25 cellular contexts compared by ENCODE assay signal in genomic region chr12:4355150-4355842, GRCh38. TPM values are rescaled to one million over a fixed set of nuclear protein-coding genes. Genes with fewer than 3 reads are reported as not detected.
DNase-seq lines count a peak whose midpoint lies in the region; ATAC-seq, FAIRE-seq and TF ChIP-seq lines count a peak whose summit lies in the region.
"Had no signal": no experiment of that assay in that cellular context is flagged by ENCODE, and none has a peak within 500 bp of the region (broad histone marks: within the 10 kb centered on the region; RNA-seq: fewer than 3 reads in every experiment).

No MANE protein-coding gene starts in this region.

- no peak overlapping the region for H2BK15ac ChIP-seq in H9 (ENCODE audit: low read depth, low read length)
- H2BK15ac ChIP-seq in H1 (ENCODE audit: low read length) = no peak overlapping the region

- H3K4ac ChIP-seq in H9 (ENCODE audit: low read depth, low read length) (no peak overlapping the region), H1 (replicated peaks; ENCODE audit: insufficient read length, low read depth, low read length) (no peak overlapping the region)

- H3K36me3 ChIP-seq in H1 (ENCODE audit: control insufficient read depth in 2 of 4, insufficient read depth in 4 of 4, low read length in 3 of 4) = peaks cover 0 to 29% (median 17%) of the 10 kb centered on the region in 4 experiments; a peak in 6 of 8 replicates
- H3K36me3 ChIP-seq: prostate gland had no signal

- no peaks in the 10 kb centered on the region for H3K23me2 ChIP-seq in H9 (ENCODE audit: insufficient read length, low read depth, low read length, poor library complexity, severe bottlenecking)
- H3K23me2 ChIP-seq in H1 (ENCODE audit: low read depth, low read length) = no peaks in the 10 kb centered on the region

- TF ChIP-seq EP300 in H1 (IDR thresholded peaks at IDR 0.05; ENCODE audit: borderline replicate concordance in 1 of 2, low read depth in 2 of 2, low read length in 2 of 2) = no peak

- H3K4me2 ChIP-seq in H9 (ENCODE audit: insufficient read depth, insufficient read length, low read length) (no peak overlapping the region), H1 (ENCODE audit: insufficient read depth in 1 of 2, low read depth in 2 of 2, low read length in 2 of 2) (no peak overlapping the region)
- H3K4me2 ChIP-seq: BLaER1 had no signal

- H4K91ac ChIP-seq in H9 (ENCODE audit: insufficient read length, low read depth, low read length) = no peak overlapping the region
- peak overlapping the region; percentile 29 for H4K91ac ChIP-seq in H1 (replicated peaks; ENCODE audit: insufficient read length, low read length)

- no peak overlapping the region for H3K56ac ChIP-seq in H9 (ENCODE audit: insufficient read length, low read depth, low read length)
- no peak overlapping the region for H3K56ac ChIP-seq in H1 (replicated peaks; ENCODE audit: insufficient read length, low read depth, low read length)

- H2BK120ac ChIP-seq in H9 (ENCODE audit: low read depth, low read length, poor library complexity, severe bottlenecking) (no peak overlapping the region), H1 (replicated peaks; ENCODE audit: low read depth, low read length) (no peak overlapping the region)

- no peak for TF ChIP-seq RAD21 in H1 (IDR thresholded peaks at IDR 0.05 in 1 of 2, conservative IDR thresholded peaks at IDR 0.05 in 1 of 2; ENCODE audit: low read depth in 2 of 2, low read length in 2 of 2)

- peak overlapping the region; percentile 4 for H4K5ac ChIP-seq in H9 (ENCODE audit: insufficient read length, low read depth, low read length)
- no peak overlapping the region for H4K5ac ChIP-seq in H1 (ENCODE audit: insufficient read length, low read depth, low read length)

- no peak overlapping the region for H3K18ac ChIP-seq in H9 (ENCODE audit: insufficient read length, low read depth, low read length)
- 0 out of 2 replicates have a peak overlapping the region, but pooled peaks have one; percentile 24 for H3K18ac ChIP-seq in H1 (ENCODE audit: extremely low read depth, low read length)

- H3K23ac ChIP-seq in H9 (ENCODE audit: insufficient read length, low read depth, low read length) = no peak overlapping the region
- no peak overlapping the region for H3K23ac ChIP-seq in H1 (ENCODE audit: insufficient read length)

- no peaks in the 10 kb centered on the region for H3K4me1 ChIP-seq in H9 (ENCODE audit: insufficient read depth, low read length)
- no peaks in the 10 kb centered on the region for H3K4me1 ChIP-seq in H1 (replicated peaks in 1 of 4; ENCODE audit: control insufficient read depth in 3 of 4, insufficient read depth in 4 of 4, low read length in 3 of 4)
- H3K4me1 ChIP-seq: BLaER1, esophagus squamous epithelium, prostate gland had no signal

- ATAC-seq in HG02970 (IDR thresholded peaks at IDR 0.05; ENCODE audit: low FRiP score, unreplicated experiment) = no peak

- no peak for DNase-seq in H9
- peak; percentile 38 for DNase-seq in OCI-M1 (lab: John Stamatoyannopoulos, UW)
- no peak for DNase-seq in H1 (ENCODE audit: low read depth in 1 of 2, low spot score in 2 of 2)
- DNase-seq in myocyte (ENCODE audit: low read depth) = peak; percentile 12
- DNase-seq in stimulated activated CD4-positive, alpha-beta T cell treated with anti-CD3 and anti-CD28 coated beads, Interleukin-12 subunit alpha, Interleukin-12 subunit beta, amount 100 ng/mL, for 4 hours = no peak
- DNase-seq in ureter (ENCODE audit: low spot score) = no peak
- DNase-seq: DMS79, esophagus squamous epithelium, GF-D8, NCI-H1436 had no signal

- CTCF ChIA-PET in H1 (lab: Charles Lee; ENCODE audit: partially characterized antibody) = interaction anchor here (0.7 to 1.2 kb wide), 5 partner anchors 10 to 422 kb away, joined by 3 read pairs; no protein-coding TSS in a partner anchor

- H3K9ac ChIP-seq in H9 (ENCODE audit: extremely low read depth, insufficient read length, low read length) (no peak overlapping the region), H1 (replicated peaks in 1 of 4; ENCODE audit: extremely low read depth in 1 of 4, low read depth in 3 of 4, low read length in 3 of 4) (no peak overlapping the region)
- H3K9ac ChIP-seq: BLaER1 had no signal

- no peak for FAIRE-seq in H1 (lab: Jason Lieb, UNC)
- FAIRE-seq: astrocyte, endometrium, TTC549 had no signal

- no peak overlapping the region for H3K4me3 Mint-ChIP-seq in H9
- H3K4me3 Mint-ChIP-seq: activated naive CD4-positive, alpha-beta T cell treated with anti-CD3 and anti-CD28 coated beads, Interleukin-2, amount 50 U/mL, for 24 hours; central memory CD8-positive, alpha-beta T cell; memory B cell had no signal

- no peak overlapping the region for H3K4me3 ChIP-seq in H1 (ENCODE audit: extremely low read depth in 1 of 4, insufficient read depth in 2 of 4, low read depth in 3 of 4, low read length in 4 of 4)
- H3K4me3 ChIP-seq: BLaER1, esophagus squamous epithelium, prostate gland had no signal

- no peaks in the 10 kb centered on the region for H3K79me1 ChIP-seq in H9 (ENCODE audit: insufficient read depth, low read depth, low read length, poor library complexity, severe bottlenecking)
- no peaks in the 10 kb centered on the region for H3K79me1 ChIP-seq in H1 (ENCODE audit: low read depth, low read length)

- no peaks in the 10 kb centered on the region for H3K27me3 Mint-ChIP-seq in H9 (ENCODE audit: low read depth)
- H3K27me3 Mint-ChIP-seq: activated naive CD4-positive, alpha-beta T cell treated with anti-CD3 and anti-CD28 coated beads, Interleukin-2, amount 50 U/mL, for 24 hours; central memory CD8-positive, alpha-beta T cell; memory B cell had no signal

- H2AK5ac ChIP-seq in H9 (ENCODE audit: insufficient read length, low read length) (no peak overlapping the region), H1 (ENCODE audit: low read depth, low read length) (no peak overlapping the region)

- POLR2A ChIA-PET in H1 (lab: Charles Lee; ENCODE audit: partially characterized antibody) = interaction anchor here (0.6 to 0.7 kb wide), 2 partner anchors 29 to 109 kb away, joined by 3 to 4 read pairs; no protein-coding TSS in a partner anchor

- peaks cover 10 to 15% of the 10 kb centered on the region in 2 experiments for H3K9me3 Mint-ChIP-seq in H9
- H3K9me3 Mint-ChIP-seq: activated naive CD4-positive, alpha-beta T cell treated with anti-CD3 and anti-CD28 coated beads, Interleukin-2, amount 50 U/mL, for 24 hours; central memory CD8-positive, alpha-beta T cell; memory B cell had no signal

- H3K79me2 ChIP-seq in H9 (ENCODE audit: insufficient read depth, low read length) = no peaks in the 10 kb centered on the region
- H3K79me2 ChIP-seq in H1 (ENCODE audit: control insufficient read depth in 1 of 2, insufficient read depth in 2 of 2, low read length in 2 of 2) = no peaks in the 10 kb centered on the region

- H2BK5ac ChIP-seq in H9 (ENCODE audit: insufficient read length, low read length) = no peak overlapping the region
- peak overlapping the region; percentile 45; the same call in 1 of the 2 replicates for H2BK5ac ChIP-seq in H1 (ENCODE audit: low read depth, low read length)

- TF ChIP-seq CTCF in H9 (conservative IDR thresholded peaks at IDR 0.05) (no peak), H1 (IDR thresholded peaks at IDR 0.05; ENCODE audit: control extremely low read depth in 1 of 3, insufficient read depth in 1 of 3, low read depth in 1 of 3, low read length in 3 of 3) (no peak)

- H3T11ph ChIP-seq in H9 (ENCODE audit: low read length) = no peak overlapping the region

- H2AFZ ChIP-seq in H9 (ENCODE audit: low read length) = no peak overlapping the region
- H2AFZ ChIP-seq in H1 (ENCODE audit: low read length) = no peak overlapping the region

- peaks cover 0 to 4% of the 10 kb centered on the region in 2 experiments; a peak in 1 of 4 replicates for H3K4me1 Mint-ChIP-seq in H9
- H3K4me1 Mint-ChIP-seq: activated naive CD4-positive, alpha-beta T cell treated with anti-CD3 and anti-CD28 coated beads, Interleukin-2, amount 50 U/mL, for 24 hours; central memory CD8-positive, alpha-beta T cell had no signal

- TF ChIP-seq POLR2A in H1 (IDR thresholded peaks at IDR 0.05; ENCODE audit: control extremely low read depth in 1 of 2, low read depth in 2 of 2, low read length in 2 of 2) = no peak

- H4K20me1 ChIP-seq in H9 (ENCODE audit: control insufficient read depth, insufficient read depth, insufficient read length) = peaks cover 3% of the 10 kb centered on the region
- H4K20me1 ChIP-seq in H1 (replicated peaks in 1 of 2; ENCODE audit: control insufficient read depth in 1 of 2, insufficient read depth in 2 of 2, low read length in 2 of 2) = no peaks in the 10 kb centered on the region
- H4K20me1 ChIP-seq: BLaER1 had no signal

- no peaks in the 10 kb centered on the region for H3K9me3 ChIP-seq in H9 (ENCODE audit: control insufficient read depth, low read depth, low read length)
- H3K9me3 ChIP-seq in H1 (ENCODE audit: insufficient read depth in 2 of 2, low read depth in 1 of 2, low read length in 1 of 2) = no peaks in the 10 kb centered on the region; a peak in 2 of 4 replicates
- H3K9me3 ChIP-seq: esophagus squamous epithelium, neutrophil, prostate gland had no signal

- H3K27me3 ChIP-seq in H9 (ENCODE audit: insufficient read depth, low read length) = no peaks in the 10 kb centered on the region
- H3K27me3 ChIP-seq in H1 (replicated peaks in 1 of 4; ENCODE audit: control insufficient read depth in 3 of 4, extremely low read depth in 1 of 4, insufficient read depth in 3 of 4, low read length in 3 of 4) = no peaks in the 10 kb centered on the region
- H3K27me3 ChIP-seq: BLaER1, esophagus squamous epithelium, neutrophil had no signal

- no CpG with 5 or more reads among the region's 2 CpGs for WGBS in H9 (ENCODE audit: extremely low coverage, insufficient read length, low lambda C conversion rate)
- 85% methylated on average over 2 of the region's 2 CpGs; no CpG with 5 or more reads in 1 of the 2 experiments for WGBS in H1 (ENCODE audit: extremely low coverage in 1 of 2, insufficient coverage in 1 of 2, insufficient read length in 1 of 2, insufficient replicate concordance in 2 of 2, low coverage in 1 of 2, low lambda C conversion rate in 2 of 2, missing lambda C conversion rate in 1 of 2), 2 experiments

- H2BK12ac ChIP-seq in H9 (ENCODE audit: insufficient read length, low read depth, low read length) (no peak overlapping the region), H1 (ENCODE audit: low read depth, low read length) (no peak overlapping the region)

- H3K27ac ChIP-seq in H9 (ENCODE audit: insufficient read length, low read depth, low read length) (no peak overlapping the region), H1 (ENCODE audit: low read depth, low read length) (no peak overlapping the region)
- H3K27ac ChIP-seq: BLaER1, esophagus squamous epithelium, neutrophil, prostate gland had no signal

- H4K8ac ChIP-seq in H9 (replicated peaks; ENCODE audit: insufficient read length, low read depth, low read length) (peak overlapping the region; percentile 11), H1 (ENCODE audit: extremely low read depth, insufficient read depth, low read length) (peak overlapping the region; percentile 17; the same call in 1 of the 2 replicates)

- no peak overlapping the region for H3K14ac ChIP-seq in H9 (ENCODE audit: insufficient read depth, low read length)
- no peak overlapping the region for H3K14ac ChIP-seq in H1 (ENCODE audit: insufficient read length)

- no peak overlapping the region for H2BK20ac ChIP-seq in H9 (ENCODE audit: low read depth, low read length, poor library complexity, severe bottlenecking)
- no peak overlapping the region for H2BK20ac ChIP-seq in H1 (ENCODE audit: low read length)

- peak overlapping the region in 1 of 3 experiments; percentile 7; a peak in 1 of 7 replicates for H3K27ac Mint-ChIP-seq in H9
- H3K27ac Mint-ChIP-seq: activated naive CD4-positive, alpha-beta T cell treated with anti-CD3 and anti-CD28 coated beads, Interleukin-2, amount 50 U/mL, for 24 hours; memory B cell had no signal

- H3K36me3 Mint-ChIP-seq in H9 (ENCODE audit: insufficient read depth in 1 of 3, low read depth in 3 of 3) = peaks cover 1 to 30% (median 24%) of the 10 kb centered on the region in 3 experiments; a peak in 6 of 7 replicates

RNA-seq across cellular contexts. Expression of gene FGF23, which starts 24.2 kb away (rescaled TPM):
- 0.13 and 0.24 TPM in 2 replicates for total RNA-seq in H9 (2021)
- 0.42 and 0.67 TPM in 2 replicates for total RNA-seq in H1 (2021; fragmentation: NEBNext Ultra II Directional; extraction: Animal tissue kit (Norgen Biotek cat#: 25700))
- 0.35 and 0.53 TPM in 2 replicates for polyA plus RNA-seq in H1 (2011; rRNA removed)
- 0.32 TPM for polyA plus RNA-seq in H1 (2011; cell fraction: cytosol; rRNA removed)
- 0.60 TPM for polyA plus RNA-seq in H1 (2011; cell fraction: nucleus; rRNA removed)
- polyA plus RNA-seq in H1 (2012, experiment 1 of 2) = 0.25 to 0.50 TPM (median 0.27 TPM) in 4 replicates
- polyA plus RNA-seq in H1 (2012, experiment 2 of 2) = 0.31 TPM
- polyA plus RNA-seq in H1 (2013, experiment 1 of 2) = 0.43 TPM
- 0.44 TPM for polyA plus RNA-seq in H1 (2013, experiment 2 of 2)
- polyA minus RNA-seq in H1 (2011; rRNA and poly(A)+ RNA removed) = 0.12 and 0.35 TPM in 2 replicates
- not detected for polyA minus RNA-seq in H1 (2011; cell fraction: cytosol; rRNA and poly(A)+ RNA removed)
- polyA minus RNA-seq in H1 (2011; cell fraction: nucleus; rRNA and poly(A)+ RNA removed) = 0.70 TPM
- not detected in 2 replicates for total RNA-seq in myocyte
- not detected for polyA plus RNA-seq in myocyte (2012)
- not detected for total RNA-seq in ureter
- total RNA-seq: astrocyte; dermis microvascular lymphatic vessel endothelial cell; esophagus squamous epithelium; left colon; prostate gland; RPMI7951; T-helper 1 cell treated with Interleukin-12 subunit alpha and Interleukin-12 subunit beta and Interleukin-4 antibody, amounts not matched to agents 30 ng/mL and 1 ng/mL, for 36 hours had no signal
- polyA plus RNA-seq: AG04450 had no signal

RNA-seq across cellular contexts. Expression of gene TIGAR, which starts 34.3 kb away (rescaled TPM):
- total RNA-seq in H9 (2021) = 23.4 and 27.5 TPM in 2 replicates
- 26.4 and 27.6 TPM in 2 replicates for total RNA-seq in H1 (2021; fragmentation: NEBNext Ultra II Directional; extraction: Animal tissue kit (Norgen Biotek cat#: 25700))
- polyA plus RNA-seq in H1 (2011; rRNA removed) = 1.8 and 3.8 TPM in 2 replicates
- 5.3 TPM for polyA plus RNA-seq in H1 (2011; cell fraction: cytosol; rRNA removed)
- 2.1 TPM for polyA plus RNA-seq in H1 (2011; cell fraction: nucleus; rRNA removed)
- polyA plus RNA-seq in H1 (2012, experiment 1 of 2) = 11.4 to 17.3 TPM (median 14.4 TPM) in 4 replicates
- 1.1 TPM for polyA plus RNA-seq in H1 (2012, experiment 2 of 2)
- polyA plus RNA-seq in H1 (2013, experiment 1 of 2) = 8.7 TPM
- 9.3 TPM for polyA plus RNA-seq in H1 (2013, experiment 2 of 2)
- polyA minus RNA-seq in H1 (2011; rRNA and poly(A)+ RNA removed) = 2.4 TPM in 2 replicates
- polyA minus RNA-seq in H1 (2011; cell fraction: cytosol; rRNA and poly(A)+ RNA removed) = 2.1 TPM
- polyA minus RNA-seq in H1 (2011; cell fraction: nucleus; rRNA and poly(A)+ RNA removed) = 4.9 TPM
- total RNA-seq in myocyte = 13.1 and 13.3 TPM in 2 replicates
- polyA plus RNA-seq in myocyte (2012) = 17.5 TPM
- total RNA-seq in ureter = 14.3 TPM

Comparison
In these comparisons a context has a peak if more than half of its experiments do, and no peak if none do; other contexts are left out.
1. DNase-seq: peak in OCI-M1 (single experiment) and myocyte (single experiment); none in H9 (single experiment), H1 (0 of 2), stimulated activated CD4-positive, alpha-beta T cell treated with anti-CD3 and anti-CD28 coated beads, Interleukin-12 subunit alpha, Interleukin-12 subunit beta, amount 100 ng/mL, for 4 hours (single experiment) and ureter (single experiment).